In the genomic region with DNA sequence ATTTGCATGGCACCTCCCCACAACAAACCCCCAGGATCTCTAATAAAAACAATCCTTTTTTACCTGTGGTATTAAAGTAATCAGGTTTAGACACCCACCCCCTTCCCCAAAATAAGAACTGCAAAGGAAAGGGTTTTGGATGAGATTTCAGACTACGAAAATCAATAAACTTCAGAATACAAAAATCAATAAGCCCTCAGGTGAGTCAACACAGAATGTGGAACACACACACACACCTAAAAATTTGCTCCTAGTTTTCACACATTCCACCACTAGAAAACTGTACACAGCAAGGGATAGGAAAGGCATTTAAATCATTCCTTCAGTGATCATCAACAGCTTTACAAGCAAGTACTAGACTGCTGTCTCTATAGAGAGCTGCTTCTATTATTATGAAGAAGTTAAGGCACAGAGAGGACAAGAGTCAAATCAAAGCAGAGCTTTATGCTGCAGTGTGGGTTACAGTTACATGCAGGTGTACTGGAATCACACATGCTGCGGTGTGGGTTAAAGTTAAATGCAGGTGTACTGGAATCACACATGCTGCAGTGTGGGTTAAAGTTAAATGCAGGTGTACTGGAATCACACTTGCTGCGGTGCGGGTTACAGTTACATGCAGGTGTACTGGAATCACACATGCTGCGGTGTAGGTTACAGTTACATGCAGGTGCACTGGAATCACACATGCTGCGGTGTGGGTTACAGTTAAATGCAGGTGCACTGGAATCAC, we compare ENCODE assay signal across 15 cellular contexts. TPM values are rescaled to one million over a fixed set of nuclear protein-coding genes. Genes with fewer than 3 reads are reported as not detected.
DNase-seq lines count a peak whose midpoint lies in the region; ATAC-seq, FAIRE-seq and TF ChIP-seq lines count a peak whose summit lies in the region.
"Had no signal": no experiment of that assay in that cellular context is flagged by ENCODE, and none has a peak within 500 bp of the region (broad histone marks: within the 10 kb centered on the region; RNA-seq: fewer than 3 reads in every experiment).

No MANE protein-coding gene starts in this region.

- no peak for DNase-seq in activated naive CD4-positive, alpha-beta T cell (lab: John Stamatoyannopoulos, UW)
- DNase-seq in HTR-8/SVneo (ENCODE audit: insufficient read length, low spot score) (no peak), astrocyte (ENCODE audit: low read depth) (no peak), gastrocnemius medialis (no peak), A172 (ENCODE audit: low spot score) (no peak)
- DNase-seq: DMS79 treated with DMSO at 0.1 percent for 48 hours, kidney glomerular epithelial cell, NCI-H1105, NCI-H510A, posterior cingulate gyrus, T1000 had no signal

- H2AFZ ChIP-seq in astrocyte (ENCODE audit: low read depth, low read length), result no peak overlapping the region

- peak overlapping the region; percentile 9 for H3K27ac Mint-ChIP-seq in activated naive CD4-positive, alpha-beta T cell treated with anti-CD3 and anti-CD28 coated beads, Interleukin-2, amount 50 U/mL, for 24 hours
- peak overlapping the region; percentile 89 for H3K27ac Mint-ChIP-seq in astrocyte (ENCODE audit: unreplicated experiment)

- peaks cover 11% of the 10 kb centered on the region for H3K4me1 ChIP-seq in astrocyte (ENCODE audit: insufficient read depth, low read length)
- peaks cover 29 to 45% of the 10 kb centered on the region in 2 donors for H3K4me1 ChIP-seq in gastrocnemius medialis

- H3K9me3 ChIP-seq in astrocyte (ENCODE audit: insufficient read depth, low read depth, low read length), result no peaks in the 10 kb centered on the region
- no peaks in the 10 kb centered on the region for H3K9me3 ChIP-seq in gastrocnemius medialis

- peak overlapping the region; percentile 39 for H3K4me3 Mint-ChIP-seq in activated naive CD4-positive, alpha-beta T cell treated with anti-CD3 and anti-CD28 coated beads, Interleukin-2, amount 50 U/mL, for 24 hours
- peak overlapping the region; percentile 55 for H3K4me3 Mint-ChIP-seq in astrocyte (ENCODE audit: unreplicated experiment)

- H3K36me3 ChIP-seq in astrocyte (ENCODE audit: insufficient read depth, low read length) (no peaks in the 10 kb centered on the region), gastrocnemius medialis (no peaks in the 10 kb centered on the region)

- peak overlapping the region; percentile 17 for H3K9ac ChIP-seq in astrocyte (ENCODE audit: low read length)

- H3K27ac ChIP-seq in astrocyte (ENCODE audit: low read depth, low read length) (no peak overlapping the region), gastrocnemius medialis (peak overlapping the region; percentile 69 to 79 (median 73))

- TF ChIP-seq POLR2A in gastrocnemius medialis (IDR thresholded peaks at IDR 0.05), result no peak

- H3K27me3 Mint-ChIP-seq in activated naive CD4-positive, alpha-beta T cell treated with anti-CD3 and anti-CD28 coated beads, Interleukin-2, amount 50 U/mL, for 24 hours, result no peaks in the 10 kb centered on the region
- H3K27me3 Mint-ChIP-seq in astrocyte (ENCODE audit: low read depth, unreplicated experiment), result no peaks in the 10 kb centered on the region
- H3K27me3 Mint-ChIP-seq: activated naive CD8-positive, alpha-beta T cell had no signal

- no peak overlapping the region for H3K4me2 ChIP-seq in astrocyte (ENCODE audit: low read length)

- in situ Hi-C loops in gastrocnemius medialis (cut with MboI; ENCODE audit: low sequenced_read_pairs in 4 of 4), result no loop called here

- TF ChIP-seq CTCF in astrocyte (IDR thresholded peaks at IDR 0.05; ENCODE audit: insufficient read depth, low read depth, low read length) (no peak), gastrocnemius medialis (IDR thresholded peaks at IDR 0.05 in 4 of 5, conservative IDR thresholded peaks at IDR 0.05 in 1 of 5) (no peak)

- peaks cover 47% of the 10 kb centered on the region for H4K20me1 ChIP-seq in astrocyte (ENCODE audit: insufficient read depth, low read length)

- H3K27me3 ChIP-seq in astrocyte (ENCODE audit: insufficient read depth, low read length) (no peaks in the 10 kb centered on the region), gastrocnemius medialis (no peaks in the 10 kb centered on the region)

- peaks cover 9% of the 10 kb centered on the region for H3K36me3 Mint-ChIP-seq in activated naive CD4-positive, alpha-beta T cell treated with anti-CD3 and anti-CD28 coated beads, Interleukin-2, amount 50 U/mL, for 24 hours
- peaks cover 11% of the 10 kb centered on the region for H3K36me3 Mint-ChIP-seq in astrocyte (ENCODE audit: low read depth, unreplicated experiment)

- intact Hi-C loops in gastrocnemius medialis (cut with DNase I; ENCODE audit: low total_unique reads), result no loop called here

- peak; percentile 75 for FAIRE-seq in HTR-8/SVneo (lab: Jason Lieb, UNC)
- FAIRE-seq in astrocyte (lab: Jason Lieb, UNC), result no peak

- H3K79me2 ChIP-seq in astrocyte (ENCODE audit: insufficient read depth, low read length), result peaks cover 88% of the 10 kb centered on the region

- peaks cover 52% of the 10 kb centered on the region for H3K4me1 Mint-ChIP-seq in activated naive CD4-positive, alpha-beta T cell treated with anti-CD3 and anti-CD28 coated beads, Interleukin-2, amount 50 U/mL, for 24 hours
- peaks cover 45% of the 10 kb centered on the region for H3K4me1 Mint-ChIP-seq in astrocyte (ENCODE audit: low read depth, unreplicated experiment)

- H3K4me3 ChIP-seq in astrocyte (ENCODE audit: insufficient read depth, low read depth, low read length) (no peak overlapping the region), gastrocnemius medialis (no peak overlapping the region)

- H3K9me3 Mint-ChIP-seq in activated naive CD4-positive, alpha-beta T cell treated with anti-CD3 and anti-CD28 coated beads, Interleukin-2, amount 50 U/mL, for 24 hours, result no peaks in the 10 kb centered on the region
- no peaks in the 10 kb centered on the region for H3K9me3 Mint-ChIP-seq in astrocyte (ENCODE audit: unreplicated experiment)

- ATAC-seq in gastrocnemius medialis, result no peak
- ATAC-seq in HG03135 (IDR thresholded peaks at IDR 0.05; ENCODE audit: unreplicated experiment), result no peak
- ATAC-seq in HG02763 (IDR thresholded peaks at IDR 0.05; ENCODE audit: unreplicated experiment), result no peak

RNA-seq across cellular contexts. Expression of a gene that starts 36.3 kb away (rescaled TPM):
- total RNA-seq in astrocyte, result 199 and 202 TPM in 2 replicates
- 10 to 100 TPM; 47.9 to 81.0 (median 77.9) TPM for total RNA-seq in gastrocnemius medialis
- total RNA-seq in A172 (2014; rRNA removed; shearing (Covaris generic)), result 201 and 255 TPM in 2 replicates
